Comparison of ENCODE assay signal across 12 cellular contexts in genomic region chr3:105970283-105970682, GRCh38.
A peak's percentile ranks its signal among the peaks of the same experiment; 100 is the strongest.
DNase-seq lines count a peak whose midpoint lies in the region; ATAC-seq, FAIRE-seq and TF ChIP-seq lines count a peak whose summit lies in the region.
"Had no signal": no experiment of that assay in that cellular context is flagged by ENCODE, and none has a peak within 500 bp of the region (broad histone marks: within the 10 kb centered on the region; RNA-seq: fewer than 3 reads in every experiment).

No MANE protein-coding gene starts in this region.

- TF ChIP-seq POLR2A in A549 (IDR thresholded peaks at IDR 0.05; ENCODE audit: low read length), result no peak

- in situ Hi-C loops in HAP-1 (cut with MboI; ENCODE audit: low sequenced_read_pairs), result no loop called here

- H3K4me3 ChIP-seq in A549, result no peak overlapping the region
- no peak overlapping the region for H3K4me3 ChIP-seq in HAP-1
- no peak overlapping the region for H3K4me3 ChIP-seq in right cardiac atrium (ENCODE audit: low read length)
- H3K4me3 ChIP-seq: heart right ventricle, pancreas had no signal

- intact Hi-C loops in right cardiac atrium (cut with DNase I), result no loop called here

- POLR2A ChIA-PET in A549 (lab: Yijun Ruan, JAX), result no interaction called here

- FAIRE-seq in A549 (lab: Jason Lieb, UNC), result no peak
- FAIRE-seq: pancreas had no signal

- no peak for TF ChIP-seq CTCF in A549 (IDR thresholded peaks at IDR 0.05)

- H3K4me2 ChIP-seq in A549, result no peak overlapping the region

- H3K27ac ChIP-seq in A549 (peak overlapping the region in 1 of 2 experiments; percentile 51; a peak in 3 of 6 replicates), right cardiac atrium (ENCODE audit: low read length) (no peak overlapping the region)
- H3K27ac ChIP-seq: heart right ventricle, pancreas had no signal

- no peaks in the 10 kb centered on the region for H3K36me3 ChIP-seq in HAP-1 (replicated peaks)
- H3K36me3 ChIP-seq: heart right ventricle, pancreas had no signal

- H3K9me3 ChIP-seq in A549 (peaks cover 25% of the 10 kb centered on the region; the same call in 2 of the 3 replicates), HAP-1 (peaks cover 12% of the 10 kb centered on the region), right cardiac atrium (ENCODE audit: control insufficient read depth, low read length) (no peaks in the 10 kb centered on the region)
- H3K9me3 ChIP-seq: pancreas had no signal

- CTCF ChIA-PET in A549 (lab: Yijun Ruan, JAX), result interaction anchor here (0.6 to 1.0 kb wide), 2 partner anchors 13 to 881 kb away, joined by 3 read pairs; no protein-coding TSS in a partner anchor

- no peak for TF ChIP-seq EP300 in A549 (IDR thresholded peaks at IDR 0.05)

- H3K27me3 ChIP-seq in HAP-1 (ENCODE audit: low read depth), result no peaks in the 10 kb centered on the region
- no peaks in the 10 kb centered on the region for H3K27me3 ChIP-seq in right cardiac atrium (ENCODE audit: control insufficient read depth, insufficient read depth)
- H3K27me3 ChIP-seq: heart right ventricle, pancreas had no signal

- TF ChIP-seq RAD21 in A549 (conservative IDR thresholded peaks at IDR 0.05 in 1 of 2, IDR thresholded peaks at IDR 0.05 in 1 of 2), result no peak

- DNase-seq in A549 (ENCODE audit: low read depth in 1 of 2, low spot score in 1 of 2) (peak in 1 of 2 experiments; percentile 17), HAP-1 (ENCODE audit: low spot score in 2 of 2) (peak; percentile 78 to 92), SKM-1 (lab: John Stamatoyannopoulos, UW; ENCODE audit: unreplicated experiment) (peak; percentile 69), right cardiac atrium (peak in 2 of 3 donors; percentile 14 to 37), NCI-H1092 (lab: John Stamatoyannopoulos, UW) (no peak)
- no peak for DNase-seq in activated effector memory CD4-positive, alpha-beta T cell treated with anti-CD3 and anti-CD28 coated beads, Interleukin-2, amount 50 U/mL, for 16 hours
- DNase-seq: activated B cell treated with CpG ODN at 0.5 μM for 24 hours, heart right ventricle, NCI-H2029 had no signal

- H3K4me1 ChIP-seq in A549, result peaks cover 10% of the 10 kb centered on the region; the same call in 1 of the 3 replicates
- H3K4me1 ChIP-seq in HAP-1, result peaks cover 5% of the 10 kb centered on the region
- no peaks in the 10 kb centered on the region for H3K4me1 ChIP-seq in right cardiac atrium (ENCODE audit: control insufficient read depth, insufficient read depth, low read length)
- H3K4me1 ChIP-seq: pancreas had no signal

- WGBS in A549 (ENCODE audit: missing lambda C conversion rate), result 4% methylated on average over 1 of the region's 1 CpG
- 41% methylated on average over 1 of the region's 1 CpG for WGBS in right cardiac atrium

- no peak for ATAC-seq in A549
- ATAC-seq in right cardiac atrium, result peak; percentile 32 to 45
- no peak for ATAC-seq in HG03159 (IDR thresholded peaks at IDR 0.05; ENCODE audit: unreplicated experiment)
- ATAC-seq in GM21717 (IDR thresholded peaks at IDR 0.05; ENCODE audit: unreplicated experiment), result no peak

TF ChIP-seq in A549, 52 proteins besides CTCF, POLR2A, EP300 and RAD21:
- peak; percentile 11 to 73; a peak in 2 of 4 replicates for TF ChIP-seq CEBPB (IDR thresholded peaks at IDR 0.05)
- TF ChIP-seq CBX2 (IDR thresholded peaks at IDR 0.05; ENCODE audit: borderline replicate concordance, low read depth), result no peak
- no peak for TF ChIP-seq KDM5A (IDR thresholded peaks at IDR 0.05)

Comparison
In these comparisons a context has a peak if more than half of its experiments do, and no peak if none do; other contexts are left out.
1. ATAC-seq: peak in right cardiac atrium (2 of 2); none in A549 (0 of 2), HG03159 (single experiment) and GM21717 (single experiment).
2. DNase-seq: peak in HAP-1 (2 of 2), SKM-1 (single experiment) and right cardiac atrium (2 of 3); none in NCI-H1092 (single experiment) and activated effector memory CD4-positive, alpha-beta T cell treated with anti-CD3 and anti-CD28 coated beads, Interleukin-2, amount 50 U/mL, for 16 hours (single experiment).